13 cellular contexts compared by ENCODE assay signal in the genomic region with DNA sequence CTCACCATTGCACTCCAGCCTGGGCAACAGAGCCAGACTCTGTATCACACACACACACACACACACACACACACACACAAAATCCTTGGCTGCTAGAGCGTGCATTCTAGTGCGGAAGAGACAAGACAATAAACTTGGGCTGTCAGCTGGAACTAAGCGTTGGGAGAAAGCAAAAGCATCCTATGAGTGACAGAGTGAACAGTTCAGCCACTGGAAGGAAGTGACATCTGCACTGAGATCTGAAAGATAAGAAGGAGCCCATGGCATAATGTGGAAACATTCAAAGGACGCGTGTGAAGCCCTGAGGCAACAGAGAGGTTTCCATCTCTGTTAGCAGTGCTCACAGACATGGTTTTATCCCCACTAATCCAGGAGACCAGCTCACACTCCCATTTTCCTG. TPM values are rescaled to one million over a fixed set of nuclear protein-coding genes. Genes with fewer than 3 reads are reported as not detected.
DNase-seq lines count a peak whose midpoint lies in the region; ATAC-seq, FAIRE-seq and TF ChIP-seq lines count a peak whose summit lies in the region.
"Had no signal": no experiment of that assay in that cellular context is flagged by ENCODE, and none has a peak within 500 bp of the region (broad histone marks: within the 10 kb centered on the region; RNA-seq: fewer than 3 reads in every experiment).

No MANE protein-coding gene starts in this region.

- H4K20me1 ChIP-seq in GM12878 (ENCODE audit: control insufficient read depth, insufficient read depth) = no peaks in the 10 kb centered on the region
- no peaks in the 10 kb centered on the region for H4K20me1 ChIP-seq in OCI-LY7 (ENCODE audit: insufficient read depth, low read length)

- SMC1A ChIA-PET in GM12878 (lab: Charles Lee; ENCODE audit: uncharacterized antibody, unreplicated experiment) = no interaction called here

- BruUV-seq in GM12878 (replicated peaks; lab: Mats Ljungman, UMichigan) = no TSS peak
- no TSS peak for BruUV-seq in OCI-LY7 (replicated peaks; lab: Mats Ljungman, UMichigan)

- RAD21 ChIA-PET in GM12878 (lab: Charles Lee; ENCODE audit: unreplicated experiment) = interaction anchor here (0.6 kb wide), 1 partner anchor 33 kb away, joined by 3 read pairs; no protein-coding TSS in a partner anchor

- POLR2A ChIA-PET in GM12878 (lab: Charles Lee) (interaction anchor here (1.3 kb wide), 1 partner anchor 10 kb away, joined by 6 read pairs; no protein-coding TSS in a partner anchor), OCI-LY7 (lab: Charles Lee) (no interaction called here)

- H3K9ac ChIP-seq in GM12878 (ENCODE audit: control insufficient read depth, insufficient read depth, low read length) = no peak overlapping the region

- H3K9me3 Mint-ChIP-seq in stimulated activated memory B cell treated with anti-CD40 and anti-IgM and Interleukin-4, amounts not matched to agents 10 μg/mL and 1 μg/mL and 100 μg/mL, for 72 hours = no peaks in the 10 kb centered on the region
- H3K9me3 Mint-ChIP-seq: natural killer cell had no signal

- TF ChIP-seq EP300 in GM12878 (IDR thresholded peaks at IDR 0.05; ENCODE audit: borderline replicate concordance in 1 of 2, control insufficient read depth in 1 of 2, low read depth in 2 of 2, low read length in 2 of 2) = no peak

- H3K79me2 ChIP-seq in GM12878 (ENCODE audit: control insufficient read depth, insufficient read depth, low read length) (peaks cover 15% of the 10 kb centered on the region), OCI-LY7 (ENCODE audit: insufficient read depth, low read depth, low read length) (peaks cover 14% of the 10 kb centered on the region)

- H3K9me3 ChIP-seq in GM12878 (replicated peaks; ENCODE audit: control insufficient read depth, insufficient read depth, low read length) = no peaks in the 10 kb centered on the region; the same call in 2 of the 3 replicates
- H3K9me3 ChIP-seq in OCI-LY7 (ENCODE audit: low read length) = no peaks in the 10 kb centered on the region

- CTCF ChIA-PET in GM12878 (lab: Yijun Ruan, JAX) (no interaction called here), OCI-LY7 (lab: Charles Lee; ENCODE audit: unreplicated experiment) (no interaction called here)

- no peak for ATAC-seq in GM12878
- ATAC-seq in stimulated activated memory B cell treated with anti-CD40 and anti-IgM and Interleukin-4, amounts not matched to agents 10 μg/mL and 1 μg/mL and 100 μg/mL, for 72 hours = no peak
- ATAC-seq: natural killer cell had no signal

- no peak overlapping the region for H3K4me3 Mint-ChIP-seq in stimulated activated memory B cell treated with anti-CD40 and anti-IgM and Interleukin-4, amounts not matched to agents 10 μg/mL and 1 μg/mL and 100 μg/mL, for 72 hours
- H3K4me3 Mint-ChIP-seq: natural killer cell had no signal

- peaks cover 6% of the 10 kb centered on the region for H3K4me1 Mint-ChIP-seq in stimulated activated memory B cell treated with anti-CD40 and anti-IgM and Interleukin-4, amounts not matched to agents 10 μg/mL and 1 μg/mL and 100 μg/mL, for 72 hours

- H2AFZ ChIP-seq in GM12878 (ENCODE audit: control insufficient read depth, low read depth, low read length) (no peak overlapping the region; the same call in 1 of the 2 replicates), OCI-LY7 (ENCODE audit: low read length) (no peak overlapping the region)

- no peak overlapping the region for H3K27ac Mint-ChIP-seq in stimulated activated memory B cell treated with anti-CD40 and anti-IgM and Interleukin-4, amounts not matched to agents 10 μg/mL and 1 μg/mL and 100 μg/mL, for 72 hours
- H3K27ac Mint-ChIP-seq: natural killer cell had no signal

- in situ Hi-C loops in GM12878 (cut with MboI) = no loop called here

- no peak for FAIRE-seq in RCC 7860 (lab: Jason Lieb, UNC)
- FAIRE-seq in GM12878 (lab: Jason Lieb, UNC) = no peak
- no peak for FAIRE-seq in D721Med (lab: Jason Lieb, UNC)
- FAIRE-seq: HTR-8/SVneo had no signal

- intact Hi-C loops in GM12878 (cut with micrococcal nuclease; ENCODE audit: unreplicated experiment) (no loop called here), OCI-LY7 (cut with micrococcal nuclease; ENCODE audit: unreplicated experiment) (no loop called here)

- H3K9me2 ChIP-seq in OCI-LY7 (ENCODE audit: insufficient read depth, low read length) = no peaks in the 10 kb centered on the region

- H3K27me3 Mint-ChIP-seq in stimulated activated memory B cell treated with anti-CD40 and anti-IgM and Interleukin-4, amounts not matched to agents 10 μg/mL and 1 μg/mL and 100 μg/mL, for 72 hours = no peaks in the 10 kb centered on the region

- H3K27me3 ChIP-seq in GM12878 (replicated peaks in 1 of 2; ENCODE audit: control insufficient read depth in 2 of 2, insufficient read depth in 2 of 2, low read length in 1 of 2) = no peaks in the 10 kb centered on the region; a peak in 1 of 4 replicates

- H3K4me2 ChIP-seq in GM12878 (ENCODE audit: control insufficient read depth, insufficient read depth) = no peak overlapping the region
- H3K4me2 ChIP-seq in OCI-LY7 (ENCODE audit: low read length) = no peak overlapping the region

- TF ChIP-seq RAD21 in GM12878 (IDR thresholded peaks at IDR 0.05; ENCODE audit: insufficient read depth, low read depth, low read length) = no peak

- no peak for TF ChIP-seq POLR2A in GM12878 (IDR thresholded peaks at IDR 0.05; ENCODE audit: low read depth, low read length)

- DNase-seq in AML-193 (lab: John Stamatoyannopoulos, UW) (peak; percentile 59 to 71), EL (peak; percentile 69), RCC 7860 (ENCODE audit: low spot score) (peak; percentile 42), GM12878 (ENCODE audit: low read depth, low spot score) (no peak), NCI-H510A treated with DMSO at 0.1 percent for 48 hours (lab: John Stamatoyannopoulos, UW) (no peak), OCI-LY7 (ENCODE audit: low spot score) (no peak), D721Med (ENCODE audit: insufficient read length, low spot score) (no peak)
- DNase-seq: DMS79 treated with DMSO at 0.1 percent for 48 hours; effector CD8-positive, alpha-beta T cell; natural killer cell; T1000 had no signal

- H3K4me1 ChIP-seq in GM12878 (ENCODE audit: control insufficient read depth, insufficient read depth, low read length) = no peaks in the 10 kb centered on the region
- H3K4me1 ChIP-seq in OCI-LY7 (ENCODE audit: insufficient read depth, low read length, poor library complexity, severe bottlenecking) = peaks cover 8% of the 10 kb centered on the region

- no peaks in the 10 kb centered on the region for H3K36me3 Mint-ChIP-seq in stimulated activated memory B cell treated with anti-CD40 and anti-IgM and Interleukin-4, amounts not matched to agents 10 μg/mL and 1 μg/mL and 100 μg/mL, for 72 hours
- H3K36me3 Mint-ChIP-seq: natural killer cell had no signal

- 40% methylated on average over 5 of the region's 5 CpGs for WGBS in GM12878 (ENCODE audit: insufficient coverage, insufficient replicate concordance, low lambda C conversion rate, missing lambda C conversion rate)

- no peak overlapping the region for H3K4me3 ChIP-seq in GM12878
- H3K4me3 ChIP-seq in OCI-LY7 (ENCODE audit: low read depth, low read length, poor library complexity, severe bottlenecking) = no peak overlapping the region

- TF ChIP-seq CTCF in GM12878 (IDR thresholded peaks at IDR 0.05 in 2 of 3, conservative IDR thresholded peaks at IDR 0.05 in 1 of 3; ENCODE audit: control insufficient read depth in 2 of 3, extremely low read depth in 1 of 3, insufficient read depth in 1 of 3, low read depth in 3 of 3, low read length in 3 of 3) (no peak), OCI-LY7 (conservative IDR thresholded peaks at IDR 0.05; ENCODE audit: low read length) (no peak), D721Med (IDR thresholded peaks at IDR 0.05; ENCODE audit: insufficient read depth, missing control alignments) (no peak)

- no peaks in the 10 kb centered on the region for H3K36me3 ChIP-seq in GM12878 (ENCODE audit: control insufficient read depth in 2 of 2, insufficient read depth in 2 of 2, low read length in 1 of 2)
- H3K36me3 ChIP-seq in OCI-LY7 (ENCODE audit: insufficient read depth, low read length) = peaks cover 11% of the 10 kb centered on the region; the same call in 1 of the 2 replicates

- H3K27ac ChIP-seq in GM12878 (ENCODE audit: control insufficient read depth, insufficient read depth) (no peak overlapping the region), OCI-LY7 (ENCODE audit: low read depth, low read length, poor library complexity, severe bottlenecking) (no peak overlapping the region)

RNA-seq across cellular contexts. Expression of a gene that starts 3.5 kb away (rescaled TPM):
- total RNA-seq in GM12878 (2013; cell fraction: nucleolus; rRNA removed) = 38.3 and 43.7 TPM in 2 replicates
- 73.7 and 76.6 TPM in 2 replicates for total RNA-seq in GM12878 (2014; rRNA removed)
- 35.8 and 36.2 TPM in 2 replicates for total RNA-seq in GM12878 (2014; rRNA removed; fragmentation: Illumina TruSeq; extraction: Trizol)
- 109 and 112 TPM in 2 replicates for total RNA-seq in GM12878 (2021)
- polyA plus RNA-seq in GM12878 (2011; ENCODE audit: low read depth) = 47.6 TPM
- polyA plus RNA-seq in GM12878 (2011; rRNA removed) = 22.1 and 60.9 TPM in 2 replicates
- 97.3 and 105 TPM in 2 replicates for polyA plus RNA-seq in GM12878 (2011; cell fraction: cytosol; rRNA removed)
- 43.9 and 51.7 TPM in 2 replicates for polyA plus RNA-seq in GM12878 (2011; cell fraction: nucleus; rRNA removed)
- 89.1 and 92.1 TPM in 2 replicates for polyA plus RNA-seq in GM12878 (2012)
- polyA plus RNA-seq in GM12878 (2014; fragmentation: Illumina TruSeq; extraction: Trizol) = 29.2 and 53.2 TPM in 2 replicates
- polyA plus RNA-seq in GM12878 (2014; fragmentation: Nextera tagmentation; extraction: Ambion mirVana) = 10 to 100 TPM in 1 of 2 experiments, 1 to 10 TPM in 1; 9.1 to 16.3 TPM
- 60.9 and 68.9 TPM in 2 replicates for polyA plus RNA-seq in GM12878 (2014; rRNA removed)
- 100 to 1,000 TPM; 116 to 129 TPM for polyA plus RNA-seq in GM12878 (2016; fragmentation: Nextera tagmentation; extraction: Ambion mirVana)
- 78.3 and 105 TPM in 2 replicates for polyA minus RNA-seq in GM12878 (2011; rRNA and poly(A)+ RNA removed)
- polyA minus RNA-seq in GM12878 (2011; cell fraction: cytosol; rRNA and poly(A)+ RNA removed) = 30.7 and 31.9 TPM in 2 replicates
- polyA minus RNA-seq in GM12878 (2011; cell fraction: nucleus; rRNA and poly(A)+ RNA removed) = 19.5 and 29.7 TPM in 2 replicates
- total RNA-seq in OCI-LY7 (2014; rRNA removed; shearing (Covaris generic)) = 111 and 145 TPM in 2 replicates
- total RNA-seq in OCI-LY7 (2022) = 161 and 167 TPM in 2 replicates

RNA-seq across cellular contexts. Expression of a gene that starts 45.7 kb away (rescaled TPM):
- 77.4 and 81.2 TPM in 2 replicates for total RNA-seq in GM12878 (2013; cell fraction: nucleolus; rRNA removed)
- total RNA-seq in GM12878 (2014; rRNA removed) = 51.1 and 54.8 TPM in 2 replicates
- 17.5 and 18.9 TPM in 2 replicates for total RNA-seq in GM12878 (2014; rRNA removed; fragmentation: Illumina TruSeq; extraction: Trizol)
- total RNA-seq in GM12878 (2021) = 55.0 and 56.1 TPM in 2 replicates
- 12.4 TPM for polyA plus RNA-seq in GM12878 (2011; ENCODE audit: low read depth)
- polyA plus RNA-seq in GM12878 (2011; rRNA removed) = 19.7 and 26.1 TPM in 2 replicates
- 45.1 and 60.8 TPM in 2 replicates for polyA plus RNA-seq in GM12878 (2011; cell fraction: cytosol; rRNA removed)
- 186 and 249 TPM in 2 replicates for polyA plus RNA-seq in GM12878 (2011; cell fraction: nucleus; rRNA removed)
- 35.8 and 44.1 TPM in 2 replicates for polyA plus RNA-seq in GM12878 (2012)
- 4.5 and 16.0 TPM in 2 replicates for polyA plus RNA-seq in GM12878 (2014; fragmentation: Illumina TruSeq; extraction: Trizol)
- 1 to 10 TPM in 1 of 2 experiments, under 1 TPM in 1; 0.42 to 1.6 TPM for polyA plus RNA-seq in GM12878 (2014; fragmentation: Nextera tagmentation; extraction: Ambion mirVana)
- 62.8 and 65.4 TPM in 2 replicates for polyA plus RNA-seq in GM12878 (2014; rRNA removed)
- 10 to 100 TPM in 1 of 2 experiments, 1 to 10 TPM in 1; 6.6 to 27.9 TPM for polyA plus RNA-seq in GM12878 (2016; fragmentation: Nextera tagmentation; extraction: Ambion mirVana)
- 30.9 and 64.5 TPM in 2 replicates for polyA minus RNA-seq in GM12878 (2011; rRNA and poly(A)+ RNA removed)
- 18.6 and 18.7 TPM in 2 replicates for polyA minus RNA-seq in GM12878 (2011; cell fraction: cytosol; rRNA and poly(A)+ RNA removed)
- polyA minus RNA-seq in GM12878 (2011; cell fraction: nucleus; rRNA and poly(A)+ RNA removed) = 39.0 and 63.6 TPM in 2 replicates
- 77.8 and 115 TPM in 2 replicates for total RNA-seq in OCI-LY7 (2014; rRNA removed; shearing (Covaris generic))
- 68.0 and 77.3 TPM in 2 replicates for total RNA-seq in OCI-LY7 (2022)

RNA-seq across cellular contexts. Expression of a gene that starts 46.1 kb away (rescaled TPM):
- total RNA-seq in GM12878 (2013; cell fraction: nucleolus; rRNA removed) = 13.5 and 18.7 TPM in 2 replicates
- total RNA-seq in GM12878 (2014; rRNA removed) (7.9 and 10.1 TPM in 2 replicates), GM12878 (2014; rRNA removed; fragmentation: Illumina TruSeq; extraction: Trizol) (5.8 and 6.9 TPM in 2 replicates), GM12878 (2021) (13.0 and 13.3 TPM in 2 replicates), OCI-LY7 (2022) (18.9 and 26.6 TPM in 2 replicates)
- polyA plus RNA-seq in GM12878 (2011; ENCODE audit: low read depth) = 5.4 TPM
- polyA plus RNA-seq in GM12878 (2011; rRNA removed) (3.3 and 4.2 TPM in 2 replicates), GM12878 (2014; fragmentation: Illumina TruSeq; extraction: Trizol) (8.0 and 8.7 TPM in 2 replicates), GM12878 (2014; fragmentation: Nextera tagmentation; extraction: Ambion mirVana) (1 to 10 TPM; 1.3 to 1.8 TPM), GM12878 (2014; rRNA removed) (14.1 and 14.2 TPM in 2 replicates), GM12878 (2016; fragmentation: Nextera tagmentation; extraction: Ambion mirVana) (1 to 10 TPM; 6.7 to 8.8 TPM)
- polyA plus RNA-seq in GM12878 (2011; cell fraction: cytosol; rRNA removed) = 4.9 and 8.7 TPM in 2 replicates
- polyA plus RNA-seq in GM12878 (2011; cell fraction: nucleus; rRNA removed) = 11.0 and 19.0 TPM in 2 replicates
- 5.9 and 11.6 TPM in 2 replicates for polyA plus RNA-seq in GM12878 (2012)
- 2.9 and 4.9 TPM in 2 replicates for polyA minus RNA-seq in GM12878 (2011; rRNA and poly(A)+ RNA removed)
- 1.2 and 1.5 TPM in 2 replicates for polyA minus RNA-seq in GM12878 (2011; cell fraction: cytosol; rRNA and poly(A)+ RNA removed)
- polyA minus RNA-seq in GM12878 (2011; cell fraction: nucleus; rRNA and poly(A)+ RNA removed) = 3.6 and 4.2 TPM in 2 replicates
- total RNA-seq in OCI-LY7 (2014; rRNA removed; shearing (Covaris generic)) = 15.5 and 24.6 TPM in 2 replicates

RNA-seq across cellular contexts. Expression of a gene that starts 58.7 kb away (rescaled TPM):
- total RNA-seq in GM12878 (2013; cell fraction: nucleolus; rRNA removed) = 6.9 and 13.7 TPM in 2 replicates
- total RNA-seq in GM12878 (2014; rRNA removed) (141 and 144 TPM in 2 replicates), GM12878 (2014; rRNA removed; fragmentation: Illumina TruSeq; extraction: Trizol) (58.1 and 61.0 TPM in 2 replicates), GM12878 (2021) (121 and 140 TPM in 2 replicates), OCI-LY7 (2022) (79.3 and 88.2 TPM in 2 replicates)
- 57.5 TPM for polyA plus RNA-seq in GM12878 (2011; ENCODE audit: low read depth)
- polyA plus RNA-seq in GM12878 (2011; rRNA removed) (65.3 and 87.2 TPM in 2 replicates), GM12878 (2014; fragmentation: Illumina TruSeq; extraction: Trizol) (29.3 and 50.5 TPM in 2 replicates), GM12878 (2014; fragmentation: Nextera tagmentation; extraction: Ambion mirVana) (10 to 100 TPM; 10.8 to 46.6 TPM), GM12878 (2014; rRNA removed) (144 and 167 TPM in 2 replicates), GM12878 (2016; fragmentation: Nextera tagmentation; extraction: Ambion mirVana) (100 to 1,000 TPM; 228 to 239 TPM)
- polyA plus RNA-seq in GM12878 (2011; cell fraction: cytosol; rRNA removed) = 109 and 141 TPM in 2 replicates
- 64.7 and 67.0 TPM in 2 replicates for polyA plus RNA-seq in GM12878 (2011; cell fraction: nucleus; rRNA removed)
- 78.2 and 89.1 TPM in 2 replicates for polyA plus RNA-seq in GM12878 (2012)
- polyA minus RNA-seq in GM12878 (2011; rRNA and poly(A)+ RNA removed) = 37.4 and 51.6 TPM in 2 replicates
- 31.5 and 43.0 TPM in 2 replicates for polyA minus RNA-seq in GM12878 (2011; cell fraction: cytosol; rRNA and poly(A)+ RNA removed)
- 7.5 and 21.1 TPM in 2 replicates for polyA minus RNA-seq in GM12878 (2011; cell fraction: nucleus; rRNA and poly(A)+ RNA removed)
- total RNA-seq in OCI-LY7 (2014; rRNA removed; shearing (Covaris generic)) = 105 and 110 TPM in 2 replicates

Comparison
In these comparisons a context has a peak if more than half of its experiments do, and no peak if none do; other contexts are left out.
1. DNase-seq: peak in AML-193 (2 of 2), EL (single experiment) and RCC 7860 (single experiment); none in GM12878 (single experiment), NCI-H510A treated with DMSO at 0.1 percent for 48 hours (single experiment), OCI-LY7 (single experiment) and D721Med (single experiment).